Comparison of ENCODE assay signal across 1 cellular context in the genomic region with DNA sequence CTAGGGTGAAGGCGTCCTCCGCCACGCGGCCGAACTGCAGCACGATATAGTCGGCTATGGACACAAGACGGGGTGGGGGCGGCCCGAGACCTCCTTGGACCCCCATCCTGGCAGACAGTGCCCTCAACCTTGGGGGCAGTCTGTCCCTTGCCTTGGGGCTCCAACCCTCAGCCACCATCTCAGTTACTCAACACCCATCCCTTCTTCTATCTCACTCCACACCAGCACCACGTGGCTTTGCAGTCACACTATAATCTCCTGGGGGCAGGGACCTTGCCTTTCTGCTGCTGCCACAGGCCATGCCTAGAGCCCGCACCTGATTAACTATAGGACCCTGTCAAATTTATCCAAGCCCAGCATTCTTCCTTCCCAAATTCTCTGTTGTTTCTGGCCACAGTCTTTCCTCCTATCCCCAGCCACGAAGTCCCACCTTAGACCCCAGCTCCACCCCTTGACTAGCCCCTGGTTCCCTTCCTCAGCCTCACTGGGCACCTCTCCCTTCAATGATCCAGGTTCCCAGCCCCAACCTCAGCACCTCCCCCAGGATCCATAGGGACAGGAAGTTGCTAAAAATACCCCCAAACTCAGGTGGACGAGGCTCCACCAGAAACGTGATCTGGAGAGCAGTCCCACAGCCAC.
TF ChIP-seq lines count a peak whose summit lies in the region.

No MANE protein-coding gene starts in this region.

TF ChIP-seq in IMR-90, 13 proteins besides CTCF, POLR2A, EP300 and RAD21:
- no peak for TF ChIP-seq SMC3 (IDR thresholded peaks at IDR 0.05; ENCODE audit: low read depth, low read length)
- TF ChIP-seq FOS (IDR thresholded peaks at IDR 0.05; ENCODE audit: low read depth, low read length), result no peak
- no peak for TF ChIP-seq MAFK (IDR thresholded peaks at IDR 0.05; ENCODE audit: low read depth, low read length)
- TF ChIP-seq, protein P1, sequence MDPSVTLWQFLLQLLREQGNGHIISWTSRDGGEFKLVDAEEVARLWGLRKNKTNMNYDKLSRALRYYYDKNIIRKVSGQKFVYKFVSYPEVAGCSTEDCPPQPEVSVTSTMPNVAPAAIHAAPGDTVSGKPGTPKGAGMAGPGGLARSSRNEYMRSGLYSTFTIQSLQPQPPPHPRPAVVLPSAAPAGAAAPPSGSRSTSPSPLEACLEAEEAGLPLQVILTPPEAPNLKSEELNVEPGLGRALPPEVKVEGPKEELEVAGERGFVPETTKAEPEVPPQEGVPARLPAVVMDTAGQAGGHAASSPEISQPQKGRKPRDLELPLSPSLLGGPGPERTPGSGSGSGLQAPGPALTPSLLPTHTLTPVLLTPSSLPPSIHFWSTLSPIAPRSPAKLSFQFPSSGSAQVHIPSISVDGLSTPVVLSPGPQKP (IDR thresholded peaks at IDR 0.05; ENCODE audit: borderline replicate concordance, low read depth, low read length), result no peak
- no peak for TF ChIP-seq NFE2L2 (IDR thresholded peaks at IDR 0.05; ENCODE audit: low read depth, low read length)
- TF ChIP-seq MXI1 (IDR thresholded peaks at IDR 0.05; ENCODE audit: borderline replicate concordance, low read depth, low read length), result no peak
- TF ChIP-seq, protein P2, sequence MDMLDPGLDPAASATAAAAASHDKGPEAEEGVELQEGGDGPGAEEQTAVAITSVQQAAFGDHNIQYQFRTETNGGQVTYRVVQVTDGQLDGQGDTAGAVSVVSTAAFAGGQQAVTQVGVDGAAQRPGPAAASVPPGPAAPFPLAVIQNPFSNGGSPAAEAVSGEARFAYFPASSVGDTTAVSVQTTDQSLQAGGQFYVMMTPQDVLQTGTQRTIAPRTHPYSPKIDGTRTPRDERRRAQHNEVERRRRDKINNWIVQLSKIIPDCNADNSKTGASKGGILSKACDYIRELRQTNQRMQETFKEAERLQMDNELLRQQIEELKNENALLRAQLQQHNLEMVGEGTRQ (IDR thresholded peaks at IDR 0.05; ENCODE audit: low read depth, low read length), result peak; percentile 41; the same call in 1 of the 2 replicates
- no peak for TF ChIP-seq RFX5 (IDR thresholded peaks at IDR 0.05; ENCODE audit: low read depth, low read length)
